1 cellular context compared by ENCODE assay signal in the genomic region with DNA sequence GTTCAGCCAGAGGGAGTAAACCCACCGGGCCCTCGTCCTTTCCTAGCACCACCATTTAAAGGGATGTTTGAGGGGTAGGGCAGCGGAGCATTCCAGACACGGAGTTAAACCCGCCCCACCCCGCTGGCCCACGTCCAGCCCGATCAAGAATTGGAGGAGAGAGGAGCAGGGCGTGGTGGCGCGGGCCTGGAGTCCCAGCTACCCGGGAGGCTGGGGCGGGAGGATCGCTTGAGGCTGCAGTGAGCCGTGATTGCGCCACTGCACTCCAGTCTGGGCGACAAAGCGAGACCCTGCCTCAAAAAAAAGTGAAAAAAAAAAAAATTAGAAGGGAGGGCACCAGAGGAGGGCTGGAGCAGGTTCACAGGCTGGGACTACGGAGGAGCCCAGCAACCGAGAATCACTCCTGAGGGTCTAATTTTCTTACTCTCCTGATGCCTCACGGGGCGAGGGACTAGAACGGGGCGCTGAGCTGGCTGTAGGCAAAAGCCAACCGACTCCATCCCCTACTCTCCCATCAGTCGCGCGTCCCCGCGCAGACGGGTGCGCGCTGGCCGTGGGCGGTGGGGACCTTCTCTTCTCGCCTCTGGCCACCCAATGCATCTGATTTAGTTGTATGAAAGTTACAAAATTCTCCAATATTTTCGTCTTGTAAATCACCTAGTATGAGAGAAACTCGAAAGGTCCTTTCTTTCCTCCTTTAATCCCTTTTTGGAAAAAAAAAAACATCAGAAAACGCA.
A peak's percentile ranks its signal among the peaks of the same experiment; 100 is the strongest.
TF ChIP-seq lines count a peak whose summit lies in the region.

No MANE protein-coding gene starts in this region.

TF ChIP-seq in GM12878, 131 proteins besides CTCF, POLR2A, EP300 and RAD21 (continued from another document and continues in another):
- TF ChIP-seq, protein P1, sequence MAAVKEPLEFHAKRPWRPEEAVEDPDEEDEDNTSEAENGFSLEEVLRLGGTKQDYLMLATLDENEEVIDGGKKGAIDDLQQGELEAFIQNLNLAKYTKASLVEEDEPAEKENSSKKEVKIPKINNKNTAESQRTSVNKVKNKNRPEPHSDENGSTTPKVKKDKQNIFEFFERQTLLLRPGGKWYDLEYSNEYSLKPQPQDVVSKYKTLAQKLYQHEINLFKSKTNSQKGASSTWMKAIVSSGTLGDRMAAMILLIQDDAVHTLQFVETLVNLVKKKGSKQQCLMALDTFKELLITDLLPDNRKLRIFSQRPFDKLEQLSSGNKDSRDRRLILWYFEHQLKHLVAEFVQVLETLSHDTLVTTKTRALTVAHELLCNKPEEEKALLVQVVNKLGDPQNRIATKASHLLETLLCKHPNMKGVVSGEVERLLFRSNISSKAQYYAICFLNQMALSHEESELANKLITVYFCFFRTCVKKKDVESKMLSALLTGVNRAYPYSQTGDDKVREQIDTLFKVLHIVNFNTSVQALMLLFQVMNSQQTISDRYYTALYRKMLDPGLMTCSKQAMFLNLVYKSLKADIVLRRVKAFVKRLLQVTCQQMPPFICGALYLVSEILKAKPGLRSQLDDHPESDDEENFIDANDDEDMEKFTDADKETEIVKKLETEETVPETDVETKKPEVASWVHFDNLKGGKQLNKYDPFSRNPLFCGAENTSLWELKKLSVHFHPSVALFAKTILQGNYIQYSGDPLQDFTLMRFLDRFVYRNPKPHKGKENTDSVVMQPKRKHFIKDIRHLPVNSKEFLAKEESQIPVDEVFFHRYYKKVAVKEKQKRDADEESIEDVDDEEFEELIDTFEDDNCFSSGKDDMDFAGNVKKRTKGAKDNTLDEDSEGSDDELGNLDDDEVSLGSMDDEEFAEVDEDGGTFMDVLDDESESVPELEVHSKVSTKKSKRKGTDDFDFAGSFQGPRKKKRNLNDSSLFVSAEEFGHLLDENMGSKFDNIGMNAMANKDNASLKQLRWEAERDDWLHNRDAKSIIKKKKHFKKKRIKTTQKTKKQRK (IDR thresholded peaks at IDR 0.05; ENCODE audit: low read depth, low read length) = no peak
- TF ChIP-seq, protein P2, sequence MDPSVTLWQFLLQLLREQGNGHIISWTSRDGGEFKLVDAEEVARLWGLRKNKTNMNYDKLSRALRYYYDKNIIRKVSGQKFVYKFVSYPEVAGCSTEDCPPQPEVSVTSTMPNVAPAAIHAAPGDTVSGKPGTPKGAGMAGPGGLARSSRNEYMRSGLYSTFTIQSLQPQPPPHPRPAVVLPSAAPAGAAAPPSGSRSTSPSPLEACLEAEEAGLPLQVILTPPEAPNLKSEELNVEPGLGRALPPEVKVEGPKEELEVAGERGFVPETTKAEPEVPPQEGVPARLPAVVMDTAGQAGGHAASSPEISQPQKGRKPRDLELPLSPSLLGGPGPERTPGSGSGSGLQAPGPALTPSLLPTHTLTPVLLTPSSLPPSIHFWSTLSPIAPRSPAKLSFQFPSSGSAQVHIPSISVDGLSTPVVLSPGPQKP (IDR thresholded peaks at IDR 0.05; ENCODE audit: low read depth, low read length) = no peak
- TF ChIP-seq SREBF2 (IDR thresholded peaks at IDR 0.05; ENCODE audit: low read length) = no peak
- no peak for TF ChIP-seq HDGF (IDR thresholded peaks at IDR 0.05)
- TF ChIP-seq, protein P3, sequence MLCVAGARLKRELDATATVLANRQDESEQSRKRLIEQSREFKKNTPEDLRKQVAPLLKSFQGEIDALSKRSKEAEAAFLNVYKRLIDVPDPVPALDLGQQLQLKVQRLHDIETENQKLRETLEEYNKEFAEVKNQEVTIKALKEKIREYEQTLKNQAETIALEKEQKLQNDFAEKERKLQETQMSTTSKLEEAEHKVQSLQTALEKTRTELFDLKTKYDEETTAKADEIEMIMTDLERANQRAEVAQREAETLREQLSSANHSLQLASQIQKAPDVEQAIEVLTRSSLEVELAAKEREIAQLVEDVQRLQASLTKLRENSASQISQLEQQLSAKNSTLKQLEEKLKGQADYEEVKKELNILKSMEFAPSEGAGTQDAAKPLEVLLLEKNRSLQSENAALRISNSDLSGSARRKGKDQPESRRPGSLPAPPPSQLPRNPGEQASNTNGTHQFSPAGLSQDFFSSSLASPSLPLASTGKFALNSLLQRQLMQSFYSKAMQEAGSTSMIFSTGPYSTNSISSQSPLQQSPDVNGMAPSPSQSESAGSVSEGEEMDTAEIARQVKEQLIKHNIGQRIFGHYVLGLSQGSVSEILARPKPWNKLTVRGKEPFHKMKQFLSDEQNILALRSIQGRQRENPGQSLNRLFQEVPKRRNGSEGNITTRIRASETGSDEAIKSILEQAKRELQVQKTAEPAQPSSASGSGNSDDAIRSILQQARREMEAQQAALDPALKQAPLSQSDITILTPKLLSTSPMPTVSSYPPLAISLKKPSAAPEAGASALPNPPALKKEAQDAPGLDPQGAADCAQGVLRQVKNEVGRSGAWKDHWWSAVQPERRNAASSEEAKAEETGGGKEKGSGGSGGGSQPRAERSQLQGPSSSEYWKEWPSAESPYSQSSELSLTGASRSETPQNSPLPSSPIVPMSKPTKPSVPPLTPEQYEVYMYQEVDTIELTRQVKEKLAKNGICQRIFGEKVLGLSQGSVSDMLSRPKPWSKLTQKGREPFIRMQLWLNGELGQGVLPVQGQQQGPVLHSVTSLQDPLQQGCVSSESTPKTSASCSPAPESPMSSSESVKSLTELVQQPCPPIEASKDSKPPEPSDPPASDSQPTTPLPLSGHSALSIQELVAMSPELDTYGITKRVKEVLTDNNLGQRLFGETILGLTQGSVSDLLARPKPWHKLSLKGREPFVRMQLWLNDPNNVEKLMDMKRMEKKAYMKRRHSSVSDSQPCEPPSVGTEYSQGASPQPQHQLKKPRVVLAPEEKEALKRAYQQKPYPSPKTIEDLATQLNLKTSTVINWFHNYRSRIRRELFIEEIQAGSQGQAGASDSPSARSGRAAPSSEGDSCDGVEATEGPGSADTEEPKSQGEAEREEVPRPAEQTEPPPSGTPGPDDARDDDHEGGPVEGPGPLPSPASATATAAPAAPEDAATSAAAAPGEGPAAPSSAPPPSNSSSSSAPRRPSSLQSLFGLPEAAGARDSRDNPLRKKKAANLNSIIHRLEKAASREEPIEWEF (IDR thresholded peaks at IDR 0.05; ENCODE audit: insufficient replicate concordance, low read depth, low read length) = no peak
- TF ChIP-seq ZNF592 (IDR thresholded peaks at IDR 0.05) = no peak
- TF ChIP-seq, protein P4, sequence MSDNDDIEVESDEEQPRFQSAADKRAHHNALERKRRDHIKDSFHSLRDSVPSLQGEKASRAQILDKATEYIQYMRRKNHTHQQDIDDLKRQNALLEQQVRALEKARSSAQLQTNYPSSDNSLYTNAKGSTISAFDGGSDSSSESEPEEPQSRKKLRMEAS (IDR thresholded peaks at IDR 0.05; ENCODE audit: low read depth, low read length) = no peak
- TF ChIP-seq ZNF384 (IDR thresholded peaks at IDR 0.05; ENCODE audit: borderline replicate concordance, low read depth, low read length) = peak; percentile 52; the same call in 1 of the 2 replicates
- TF ChIP-seq TCF12 (IDR thresholded peaks at IDR 0.05; ENCODE audit: low read depth, low read length) = no peak
- TF ChIP-seq MTA3 (IDR thresholded peaks at IDR 0.05; ENCODE audit: borderline replicate concordance, low read length) = no peak
- TF ChIP-seq RCOR1 (conservative IDR thresholded peaks at IDR 0.05; ENCODE audit: low read depth, low read length) = no peak
- no peak for TF ChIP-seq NRF1 (conservative IDR thresholded peaks at IDR 0.05; ENCODE audit: low read depth, low read length)
- TF ChIP-seq ZNF24 (IDR thresholded peaks at IDR 0.05) = no peak
- no peak for TF ChIP-seq BACH1 (IDR thresholded peaks at IDR 0.05; ENCODE audit: borderline replicate concordance)
- no peak for TF ChIP-seq RBBP5 (conservative IDR thresholded peaks at IDR 0.05)
- TF ChIP-seq, protein P5, sequence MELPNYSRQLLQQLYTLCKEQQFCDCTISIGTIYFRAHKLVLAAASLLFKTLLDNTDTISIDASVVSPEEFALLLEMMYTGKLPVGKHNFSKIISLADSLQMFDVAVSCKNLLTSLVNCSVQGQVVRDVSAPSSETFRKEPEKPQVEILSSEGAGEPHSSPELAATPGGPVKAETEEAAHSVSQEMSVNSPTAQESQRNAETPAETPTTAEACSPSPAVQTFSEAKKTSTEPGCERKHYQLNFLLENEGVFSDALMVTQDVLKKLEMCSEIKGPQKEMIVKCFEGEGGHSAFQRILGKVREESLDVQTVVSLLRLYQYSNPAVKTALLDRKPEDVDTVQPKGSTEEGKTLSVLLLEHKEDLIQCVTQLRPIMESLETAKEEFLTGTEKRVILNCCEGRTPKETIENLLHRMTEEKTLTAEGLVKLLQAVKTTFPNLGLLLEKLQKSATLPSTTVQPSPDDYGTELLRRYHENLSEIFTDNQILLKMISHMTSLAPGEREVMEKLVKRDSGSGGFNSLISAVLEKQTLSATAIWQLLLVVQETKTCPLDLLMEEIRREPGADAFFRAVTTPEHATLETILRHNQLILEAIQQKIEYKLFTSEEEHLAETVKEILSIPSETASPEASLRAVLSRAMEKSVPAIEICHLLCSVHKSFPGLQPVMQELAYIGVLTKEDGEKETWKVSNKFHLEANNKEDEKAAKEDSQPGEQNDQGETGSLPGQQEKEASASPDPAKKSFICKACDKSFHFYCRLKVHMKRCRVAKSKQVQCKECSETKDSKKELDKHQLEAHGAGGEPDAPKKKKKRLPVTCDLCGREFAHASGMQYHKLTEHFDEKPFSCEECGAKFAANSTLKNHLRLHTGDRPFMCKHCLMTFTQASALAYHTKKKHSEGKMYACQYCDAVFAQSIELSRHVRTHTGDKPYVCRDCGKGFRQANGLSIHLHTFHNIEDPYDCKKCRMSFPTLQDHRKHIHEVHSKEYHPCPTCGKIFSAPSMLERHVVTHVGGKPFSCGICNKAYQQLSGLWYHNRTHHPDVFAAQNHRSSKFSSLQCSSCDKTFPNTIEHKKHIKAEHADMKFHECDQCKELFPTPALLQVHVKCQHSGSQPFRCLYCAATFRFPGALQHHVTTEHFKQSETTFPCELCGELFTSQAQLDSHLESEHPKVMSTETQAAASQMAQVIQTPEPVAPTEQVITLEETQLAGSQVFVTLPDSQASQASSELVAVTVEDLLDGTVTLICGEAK (IDR thresholded peaks at IDR 0.05; ENCODE audit: borderline replicate concordance) = no peak
- no peak for TF ChIP-seq KLF5 (IDR thresholded peaks at IDR 0.05; ENCODE audit: partially characterized antibody)
- TF ChIP-seq MTA2 (IDR thresholded peaks at IDR 0.05; ENCODE audit: low read depth) = no peak
- TF ChIP-seq FOXK2 (IDR thresholded peaks at IDR 0.05) = no peak
- no peak for TF ChIP-seq NR2F1 (conservative IDR thresholded peaks at IDR 0.05)
- TF ChIP-seq IKZF2 (IDR thresholded peaks at IDR 0.05) = no peak
- TF ChIP-seq NFIC (IDR thresholded peaks at IDR 0.05; ENCODE audit: low read depth, low read length) = no peak
- 0 out of 2 replicates have a peak, but pooled peaks have one; percentile 18 for TF ChIP-seq MEF2A (IDR thresholded peaks at IDR 0.05; ENCODE audit: insufficient read depth, low read depth, low read length)
- no peak for TF ChIP-seq CHD1 (IDR thresholded peaks at IDR 0.05; ENCODE audit: low read depth, low read length)
- no peak; the same call in 1 of the 2 replicates for TF ChIP-seq HCFC1 (IDR thresholded peaks at IDR 0.05; ENCODE audit: low read length)
- TF ChIP-seq EZH2 (IDR thresholded peaks at IDR 0.05; ENCODE audit: borderline replicate concordance, control insufficient read depth, low read depth, low read length) = no peak
- TF ChIP-seq CEBPB (IDR thresholded peaks at IDR 0.05; ENCODE audit: borderline replicate concordance in 1 of 2, low read depth in 2 of 2, low read length in 2 of 2) = no peak
- TF ChIP-seq BCL3 (IDR thresholded peaks at IDR 0.05; ENCODE audit: borderline replicate concordance, insufficient read depth, low read depth, low read length, poor library complexity, severe bottlenecking) = no peak
- TF ChIP-seq SMC3 (IDR thresholded peaks at IDR 0.05; ENCODE audit: borderline replicate concordance, low read length) = no peak
- no peak for TF ChIP-seq RUNX3 (IDR thresholded peaks at IDR 0.05; ENCODE audit: low read length)
- 0 out of 2 replicates have a peak, but pooled peaks have one; percentile 8 for TF ChIP-seq RELB (IDR thresholded peaks at IDR 0.05; ENCODE audit: low read depth)
